8 cellular contexts compared by ENCODE assay signal in the genomic region with DNA sequence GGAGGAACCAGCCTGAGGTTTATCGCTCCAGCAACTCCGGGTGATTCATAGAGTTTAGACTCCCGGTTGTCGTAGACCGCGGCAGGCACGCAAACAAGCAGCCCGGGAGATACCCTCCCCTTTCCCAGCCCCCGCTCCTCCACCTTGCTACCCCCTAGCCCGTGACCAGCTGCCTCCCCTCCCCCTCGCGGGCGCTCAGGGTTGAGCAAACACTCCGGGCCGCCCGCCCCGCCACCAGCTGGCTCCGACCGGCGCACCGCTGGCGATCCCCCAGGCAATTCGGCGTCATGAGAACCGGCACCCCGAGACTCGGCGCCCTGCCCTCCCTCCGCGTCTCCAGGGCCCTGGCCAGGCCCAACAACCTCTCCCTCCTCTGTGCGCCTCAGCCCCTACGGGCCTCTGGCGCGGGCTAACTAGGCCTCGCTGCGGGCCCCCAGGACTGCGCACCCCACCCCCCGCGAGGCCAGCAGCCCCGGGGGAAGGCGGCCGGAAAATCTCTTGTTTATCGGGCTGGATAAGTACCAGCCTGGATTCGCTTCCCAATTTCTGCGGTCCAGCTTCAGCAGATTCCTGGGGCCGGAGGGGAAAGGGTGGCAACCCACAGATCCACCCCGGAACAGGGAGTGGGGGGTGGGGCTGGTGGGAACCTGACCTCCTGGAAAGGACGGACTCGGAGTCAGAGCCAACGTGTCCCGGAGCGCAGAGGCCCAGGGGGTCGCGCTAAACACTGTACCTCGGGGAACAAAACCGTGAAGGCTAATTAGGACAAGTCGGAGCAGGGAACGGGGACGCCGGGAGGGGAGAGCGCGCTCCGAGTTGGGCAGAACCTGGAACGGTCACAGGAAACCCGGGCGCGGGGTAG. TPM values are rescaled to one million over a fixed set of nuclear protein-coding genes. Genes with fewer than 3 reads are reported as not detected.
DNase-seq lines count a peak whose midpoint lies in the region; ATAC-seq and TF ChIP-seq lines count a peak whose summit lies in the region.

No MANE protein-coding gene starts in this region.

- no peak for TF ChIP-seq POLR2A in breast epithelium (IDR thresholded peaks at IDR 0.05)

- DNase-seq in SIG-M5 treated with dmso at 0.1 percent for 504 hours (lab: John Stamatoyannopoulos, UW; ENCODE audit: unreplicated experiment), result peak; percentile 48
- no peak for DNase-seq in SIG-M5 (lab: John Stamatoyannopoulos, UW)
- DNase-seq in NCI-H345 (lab: John Stamatoyannopoulos, UW), result peak; percentile 86
- DNase-seq in breast epithelium (ENCODE audit: low spot score in 2 of 2), result peak; percentile 70 to 83
- DNase-seq in iris pigment epithelial cell (ENCODE audit: low read depth), result peak; percentile 71

- peak; percentile 44 for ATAC-seq in HG02678 (IDR thresholded peaks at IDR 0.05; ENCODE audit: unreplicated experiment)
- no peak for ATAC-seq in HG03280 (IDR thresholded peaks at IDR 0.05; ENCODE audit: unreplicated experiment)

- no peaks in the 10 kb centered on the region for H3K27me3 ChIP-seq in breast epithelium

- no peaks in the 10 kb centered on the region for H3K9me3 ChIP-seq in breast epithelium

- H3K4me3 ChIP-seq in breast epithelium (peak overlapping the region; percentile 50 to 83 (median 80)), skin epidermis (peak overlapping the region; percentile 32 to 53 (median 40))

- intact Hi-C loops in breast epithelium (cut with DNase I; ENCODE audit: low total_unique reads), result loop anchor here (1.0 kb wide), 1 partner anchor 13 kb away; no protein-coding TSS in a partner anchor

- H3K36me3 ChIP-seq in breast epithelium, result no peaks in the 10 kb centered on the region

- H3K4me1 ChIP-seq in breast epithelium, result peaks cover 0 to 17% of the 10 kb centered on the region in 2 donors

- peak overlapping the region; percentile 98 for H3K27ac ChIP-seq in breast epithelium
- peak overlapping the region; percentile 45 to 91 (median 76) for H3K27ac ChIP-seq in skin epidermis

- no peak for TF ChIP-seq CTCF in breast epithelium (IDR thresholded peaks at IDR 0.05)

RNA-seq across cellular contexts. Expression of a gene that starts 1.0 kb away (rescaled TPM):
- 10 to 100 TPM; 24.3 to 69.2 (median 40.3) TPM for total RNA-seq in breast epithelium

RNA-seq across cellular contexts. Expression of a gene that starts 35.5 kb away (rescaled TPM):
- 10 to 100 TPM in 2 of 3 donors, 1 to 10 TPM in 1; 6.2 to 15.7 (median 10.2) TPM for total RNA-seq in breast epithelium
